ENCODE assay signal across 8 cellular contexts in genomic region chr9:96217756-96218693, GRCh38.
DNase-seq lines count a peak whose midpoint lies in the region; ATAC-seq, FAIRE-seq and TF ChIP-seq lines count a peak whose summit lies in the region.

No MANE protein-coding gene starts in this region.

- ATAC-seq in HG02981 (IDR thresholded peaks at IDR 0.05; ENCODE audit: unreplicated experiment) (peak; percentile 74), HG03108 (IDR thresholded peaks at IDR 0.05; ENCODE audit: unreplicated experiment) (no peak)

- peak; percentile 87 for FAIRE-seq in GM12892 (lab: Jason Lieb, UNC)

- DNase-seq in GM12892 (ENCODE audit: insufficient read length) = peak; percentile 85
- peak; percentile 54 for DNase-seq in NCI-H345 (lab: John Stamatoyannopoulos, UW)
- DNase-seq in activated CD4-positive, alpha-beta T cell treated with anti-CD3 and anti-CD28 coated beads for 48 hours = peak; percentile 85
- peak; percentile 88 for DNase-seq in left kidney (ENCODE audit: low read depth, low spot score)
- DNase-seq in stimulated activated CD4-positive, alpha-beta T cell treated with anti-CD3 and anti-CD28 coated beads, Interleukin-1b, Interleukin-23, amount 100 ng/mL, for 4 hours (ENCODE audit: low read depth in 2 of 2) = peak; percentile 72 to 83

- TF ChIP-seq POLR2A in GM12892 (IDR thresholded peaks at IDR 0.05; ENCODE audit: low read depth, low read length) = no peak

- H3K27ac ChIP-seq in cingulate gyrus (ENCODE audit: low read depth, low read length) = peak overlapping the region; percentile 76
